In genomic region chr1:23977854-23978191, GRCh38 we compare ENCODE assay signal across 11 cellular contexts. TPM values are rescaled to one million over a fixed set of nuclear protein-coding genes. Genes with fewer than 3 reads are reported as not detected.
A peak's percentile ranks its signal among the peaks of the same experiment; 100 is the strongest.
DNase-seq lines count a peak whose midpoint lies in the region; ATAC-seq and TF ChIP-seq lines count a peak whose summit lies in the region.
"Had no signal": no experiment of that assay in that cellular context is flagged by ENCODE, and none has a peak within 500 bp of the region (broad histone marks: within the 10 kb centered on the region; RNA-seq: fewer than 3 reads in every experiment).

No MANE protein-coding gene starts in this region.

- no peaks in the 10 kb centered on the region for H3K27me3 Mint-ChIP-seq in CD8-positive, alpha-beta T cell (ENCODE audit: low read depth)
- H3K27me3 Mint-ChIP-seq in natural killer cell treated with Interleukin-12 subunit alpha and Interleukin-12 subunit beta and Interleukin-15 and Interleukin-18, amount 100 ng/mL, for 72 hours: no peaks in the 10 kb centered on the region

- H3K9ac ChIP-seq in IMR-90 (ENCODE audit: low read depth, low read length): no peak overlapping the region

- no peak overlapping the region for H2BK5ac ChIP-seq in IMR-90 (ENCODE audit: low read depth, low read length, poor library complexity, severe bottlenecking)

- CTCF ChIA-PET in CD8-positive, alpha-beta T cell (lab: Charles Lee): no interaction called here
- CTCF ChIA-PET in IMR-90 (lab: Yijun Ruan, JAX): interaction anchor here (0.6 kb wide), 1 partner anchor 681 kb away, joined by 4 read pairs; no protein-coding TSS in a partner anchor

- no peak overlapping the region for H2BK15ac ChIP-seq in IMR-90 (ENCODE audit: low read depth, low read length)

- ATAC-seq in CD8-positive, alpha-beta T cell: no peak
- ATAC-seq in IMR-90 (ENCODE audit: low read depth) (no peak), HG02852 (IDR thresholded peaks at IDR 0.05; ENCODE audit: unreplicated experiment) (no peak)
- ATAC-seq in natural killer cell treated with Interleukin-12 subunit alpha and Interleukin-12 subunit beta and Interleukin-15 and Interleukin-18, amount 100 ng/mL, for 72 hours: no peak

- H3K4ac ChIP-seq in IMR-90 (ENCODE audit: low read depth, low read length): no peak overlapping the region

- no peak overlapping the region for H2AK5ac ChIP-seq in IMR-90 (ENCODE audit: low read depth, low read length)

- no peak overlapping the region for H3K4me3 ChIP-seq in CD8-positive, alpha-beta T cell (ENCODE audit: low read depth, low read length)
- no peak overlapping the region for H3K4me3 ChIP-seq in IMR-90 (ENCODE audit: insufficient read depth, low read depth, low read length)
- peak overlapping the region; percentile 88 for H3K4me3 ChIP-seq in brain microvascular endothelial cell (ENCODE audit: low read depth, low read length)

- in situ Hi-C loops in IMR-90 (cut with MboI; ENCODE audit: low sequenced_read_pairs): loop anchor here (5.0 kb wide), 1 partner anchor 44 kb away; no protein-coding TSS in a partner anchor
- in situ Hi-C loops in brain microvascular endothelial cell (cut with HindIII; ENCODE audit: low pct_ligation_motif_present, low sequenced_read_pairs): no loop called here

- TF ChIP-seq RAD21 in IMR-90 (IDR thresholded peaks at IDR 0.05; ENCODE audit: low read length): no peak

- peak overlapping the region; percentile 48; the same call in 1 of the 2 replicates for H3K23ac ChIP-seq in IMR-90 (ENCODE audit: low read depth, low read length)

- no peak overlapping the region for H2AK9ac ChIP-seq in IMR-90 (replicated peaks; ENCODE audit: low read depth, low read length, poor library complexity)

- H3K4me1 Mint-ChIP-seq in CD8-positive, alpha-beta T cell (ENCODE audit: low read depth): peaks cover 65% of the 10 kb centered on the region
- H3K4me1 Mint-ChIP-seq in natural killer cell treated with Interleukin-12 subunit alpha and Interleukin-12 subunit beta and Interleukin-15 and Interleukin-18, amount 100 ng/mL, for 72 hours (ENCODE audit: low read depth in 2 of 2): peaks cover 46 to 55% of the 10 kb centered on the region in 2 donors

- peaks cover 0 to 17% of the 10 kb centered on the region in 2 experiments; a peak in 1 of 4 replicates for H3K79me1 ChIP-seq in IMR-90 (ENCODE audit: low read depth in 1 of 2, low read length in 2 of 2)

- no peak overlapping the region for H3K27ac ChIP-seq in CD8-positive, alpha-beta T cell (ENCODE audit: low read depth, low read length)
- H3K27ac ChIP-seq in IMR-90 (ENCODE audit: insufficient read depth, low read length) (no peak overlapping the region), brain microvascular endothelial cell (no peak overlapping the region)

- H3K9me3 Mint-ChIP-seq in CD8-positive, alpha-beta T cell: no peaks in the 10 kb centered on the region
- H3K9me3 Mint-ChIP-seq in natural killer cell treated with Interleukin-12 subunit alpha and Interleukin-12 subunit beta and Interleukin-15 and Interleukin-18, amount 100 ng/mL, for 72 hours: no peaks in the 10 kb centered on the region

- no peak overlapping the region for H3K14ac ChIP-seq in IMR-90 (replicated peaks; ENCODE audit: low read depth, low read length)

- no peaks in the 10 kb centered on the region for H3K9me3 ChIP-seq in CD8-positive, alpha-beta T cell (ENCODE audit: low read length)
- H3K9me3 ChIP-seq in IMR-90 (ENCODE audit: control insufficient read depth, insufficient read depth, low read length): no peaks in the 10 kb centered on the region
- H3K9me3 ChIP-seq: vagina had no signal

- no peak overlapping the region for H2BK120ac ChIP-seq in IMR-90 (ENCODE audit: low read depth, low read length)

- H3K4me2 ChIP-seq in IMR-90 (ENCODE audit: low read depth, low read length): no peak overlapping the region; the same call in 1 of the 2 replicates

- peak overlapping the region; percentile 92 for H3K4me3 Mint-ChIP-seq in CD8-positive, alpha-beta T cell
- H3K4me3 Mint-ChIP-seq in natural killer cell treated with Interleukin-12 subunit alpha and Interleukin-12 subunit beta and Interleukin-15 and Interleukin-18, amount 100 ng/mL, for 72 hours: peak overlapping the region; percentile 98

- TF ChIP-seq CTCF in CD8-positive, alpha-beta T cell (IDR thresholded peaks at IDR 0.05): no peak
- TF ChIP-seq CTCF in IMR-90 (conservative IDR thresholded peaks at IDR 0.05; ENCODE audit: low read depth, low read length) (no peak), brain microvascular endothelial cell (IDR thresholded peaks at IDR 0.05; ENCODE audit: low read depth, low read length, missing control alignments) (no peak)

- no peak overlapping the region for H3K18ac ChIP-seq in IMR-90 (ENCODE audit: low read depth, low read length)

- peaks cover 41% of the 10 kb centered on the region for H3K4me1 ChIP-seq in CD8-positive, alpha-beta T cell (ENCODE audit: insufficient read depth, low read length)
- H3K4me1 ChIP-seq in IMR-90 (ENCODE audit: control insufficient read depth, insufficient read depth, low read length): peaks cover 6% of the 10 kb centered on the region

- H4K20me1 ChIP-seq in IMR-90 (ENCODE audit: insufficient read depth, low read length): peaks cover 52% of the 10 kb centered on the region

- BruUV-seq in IMR-90 (replicated peaks; lab: Mats Ljungman, UMichigan): no TSS peak

- no peak for TF ChIP-seq POLR2A in IMR-90 (IDR thresholded peaks at IDR 0.05; ENCODE audit: low read depth, low read length)

- POLR2A ChIA-PET in CD8-positive, alpha-beta T cell (lab: Charles Lee): interaction anchor here (2.1 to 2.8 kb wide), 2 partner anchors 18 to 21 kb away, joined by 6 to 13 read pairs; partner anchors contain the start of gene PNRC2
- POLR2A ChIA-PET in IMR-90 (lab: Charles Lee; ENCODE audit: unreplicated experiment): no interaction called here

- H3K36me3 ChIP-seq in CD8-positive, alpha-beta T cell (ENCODE audit: insufficient read depth, low read length): peaks cover 4% of the 10 kb centered on the region
- H3K36me3 ChIP-seq in IMR-90 (ENCODE audit: control insufficient read depth, insufficient read depth, low read length) (peaks cover 5% of the 10 kb centered on the region), brain microvascular endothelial cell (replicated peaks) (peaks cover 24% of the 10 kb centered on the region)

- DNase-seq in CD8-positive, alpha-beta T cell: no peak
- DNase-seq in IMR-90 (no peak), brain microvascular endothelial cell (no peak), GM03348 (ENCODE audit: low spot score) (no peak), SIG-M5 treated with dmso at 0.1 percent for 504 hours (lab: John Stamatoyannopoulos, UW; ENCODE audit: unreplicated experiment) (no peak)
- no peak for DNase-seq in natural killer cell treated with Interleukin-12 subunit alpha and Interleukin-12 subunit beta and Interleukin-15 and Interleukin-18, amount 100 ng/mL, for 72 hours (ENCODE audit: low spot score)
- no peak for DNase-seq in activated effector memory CD4-positive, alpha-beta T cell treated with anti-CD3 and anti-CD28 coated beads, Interleukin-2, amount 50 U/mL, for 16 hours
- DNase-seq: activated CD4-positive, CD25-positive, alpha-beta regulatory T cell treated with anti-CD3 and anti-CD28 coated beads, Interleukin-2, amount 50 U/mL, for 72 hours; NCI-H1694 had no signal

- peaks cover 48% of the 10 kb centered on the region for H3K36me3 Mint-ChIP-seq in CD8-positive, alpha-beta T cell
- peaks cover 36% of the 10 kb centered on the region for H3K36me3 Mint-ChIP-seq in natural killer cell treated with Interleukin-12 subunit alpha and Interleukin-12 subunit beta and Interleukin-15 and Interleukin-18, amount 100 ng/mL, for 72 hours

- H3K27ac Mint-ChIP-seq in CD8-positive, alpha-beta T cell: peak overlapping the region; percentile 69
- peak overlapping the region; percentile 94 to 95 for H3K27ac Mint-ChIP-seq in natural killer cell treated with Interleukin-12 subunit alpha and Interleukin-12 subunit beta and Interleukin-15 and Interleukin-18, amount 100 ng/mL, for 72 hours

- H3K9me1 ChIP-seq in IMR-90 (ENCODE audit: insufficient read depth, low read length): peaks cover 7% of the 10 kb centered on the region; the same call in 1 of the 2 replicates

- H3K27me3 ChIP-seq in CD8-positive, alpha-beta T cell (ENCODE audit: insufficient read depth, low read length): no peaks in the 10 kb centered on the region
- H3K27me3 ChIP-seq in IMR-90 (ENCODE audit: control insufficient read depth, insufficient read depth, low read length) (no peaks in the 10 kb centered on the region), brain microvascular endothelial cell (replicated peaks) (no peaks in the 10 kb centered on the region)
- H3K27me3 ChIP-seq: vagina had no signal

- H4K5ac ChIP-seq in IMR-90 (ENCODE audit: low read depth, low read length): no peak overlapping the region

- dilution Hi-C loops in IMR-90 (cut with HindIII; ENCODE audit: low sequenced_read_pairs, unreplicated experiment): no loop called here

- H4K8ac ChIP-seq in IMR-90 (ENCODE audit: low read depth in 2 of 2, low read length in 2 of 2): no peak overlapping the region

- H3K56ac ChIP-seq in IMR-90 (ENCODE audit: extremely low read depth, insufficient read depth, low read length): no peak overlapping the region

- H2BK20ac ChIP-seq in IMR-90 (ENCODE audit: low read depth, low read length): no peak overlapping the region

- no peak overlapping the region for H2AFZ ChIP-seq in IMR-90 (replicated peaks; ENCODE audit: low read length, poor library complexity)

- intact Hi-C loops in CD8-positive, alpha-beta T cell (cut with DNase I, micrococcal nuclease): loop anchor here in 1 of 2 experiments (10.0 kb wide), 1 partner anchor 767 kb away; the partner anchor contains the start of gene CLIC4
- intact Hi-C loops in IMR-90 (cut with micrococcal nuclease): loop anchor here (2.0 kb wide), 1 partner anchor 41 kb away; no protein-coding TSS in a partner anchor

- no peak overlapping the region for H4K91ac ChIP-seq in IMR-90 (ENCODE audit: insufficient read depth, low read depth, low read length)

- no CpG with 5 or more reads among the region's 1 CpG for WGBS in IMR-90 (ENCODE audit: extremely low coverage in 2 of 2, insufficient read length in 1 of 2), 2 experiments

TF ChIP-seq in IMR-90, 13 proteins besides CTCF, POLR2A, EP300 and RAD21 (continues in another document):
- no peak for TF ChIP-seq RCOR1 (IDR thresholded peaks at IDR 0.05; ENCODE audit: insufficient replicate concordance, low read length)

RNA-seq across cellular contexts. Expression of gene SRSF10, which starts 2.3 kb away (rescaled TPM):
- 100 to 1,000 TPM; 321 to 335 TPM for total RNA-seq in CD8-positive, alpha-beta T cell
- total RNA-seq in IMR-90 (2012; rRNA removed): 110 and 189 TPM in 2 replicates
- polyA plus RNA-seq in IMR-90 (2012; rRNA removed): 76.2 and 90.1 TPM in 2 replicates
- polyA plus RNA-seq in IMR-90 (2012; cell fraction: cytosol; rRNA removed): 75.8 and 86.2 TPM in 2 replicates
- polyA plus RNA-seq in IMR-90 (2012; cell fraction: nucleus; rRNA removed; ENCODE audit: low replicate concordance): 46.9 and 169 TPM in 2 replicates
- total RNA-seq in natural killer cell treated with Interleukin-12 subunit alpha and Interleukin-12 subunit beta and Interleukin-15 and Interleukin-18, amount 100 ng/mL, for 72 hours: 100 to 1,000 TPM; 176 to 214 TPM

RNA-seq across cellular contexts. Expression of gene PNRC2, which starts 18.2 kb away (rescaled TPM):
- 100 to 1,000 TPM; 187 to 203 TPM for total RNA-seq in CD8-positive, alpha-beta T cell
- 76.0 and 106 TPM in 2 replicates for total RNA-seq in IMR-90 (2012; rRNA removed)
- polyA plus RNA-seq in IMR-90 (2012; rRNA removed): 40.3 and 50.6 TPM in 2 replicates
- 18.7 and 20.2 TPM in 2 replicates for polyA plus RNA-seq in IMR-90 (2012; cell fraction: cytosol; rRNA removed)
- polyA plus RNA-seq in IMR-90 (2012; cell fraction: nucleus; rRNA removed; ENCODE audit: low replicate concordance): 12.7 and 41.7 TPM in 2 replicates
- 100 to 1,000 TPM in 1 of 2 donors, 10 to 100 TPM in 1; 89.7 to 162 TPM for total RNA-seq in natural killer cell treated with Interleukin-12 subunit alpha and Interleukin-12 subunit beta and Interleukin-15 and Interleukin-18, amount 100 ng/mL, for 72 hours
